14 cellular contexts compared by ENCODE assay signal in genomic region chr9:89175739-89176360, GRCh38. TPM values are rescaled to one million over a fixed set of nuclear protein-coding genes. Genes with fewer than 3 reads are reported as not detected.
DNase-seq lines count a peak whose midpoint lies in the region; ATAC-seq and TF ChIP-seq lines count a peak whose summit lies in the region.
"Had no signal": no experiment of that assay in that cellular context is flagged by ENCODE, and none has a peak within 500 bp of the region (broad histone marks: within the 10 kb centered on the region; RNA-seq: fewer than 3 reads in every experiment).

No MANE protein-coding gene starts in this region.

- H3K4me1 ChIP-seq in HUES64 (ENCODE audit: insufficient read depth, low read length) (peaks cover 35% of the 10 kb centered on the region), left lung (peaks cover 20 to 24% of the 10 kb centered on the region in 2 donors)

- H3K36me3 ChIP-seq in HUES64 (ENCODE audit: insufficient read depth, low read length), result no peaks in the 10 kb centered on the region
- H3K36me3 ChIP-seq in left lung, result no peaks in the 10 kb centered on the region

- WGBS in HUES64, result 92% methylated on average over 11 of the region's 11 CpGs

- ATAC-seq in left lung (no peak), HG03097 (IDR thresholded peaks at IDR 0.05; ENCODE audit: low FRiP score, unreplicated experiment) (no peak)
- ATAC-seq: stimulated activated effector memory CD8-positive, alpha-beta T cell treated with anti-CD3 and anti-CD28 coated beads, Interleukin-12 subunit alpha, Interleukin-12 subunit beta, amount 100 ng/mL, for 72 hours had no signal

- in situ Hi-C loops in ACHN (cut with HindIII; ENCODE audit: low pct_ligation_motif_present, low pct_unique_long_range_greater_than_20kb, low sequenced_read_pairs), result no loop called here

- H3K27ac ChIP-seq in HUES64 (ENCODE audit: low read depth, low read length) (no peak overlapping the region), left lung (peak overlapping the region; percentile 3 to 93)

- intact Hi-C loops in left lung (cut with DNase I), result no loop called here

- peak; percentile 14 for DNase-seq in ACHN
- peak; percentile 67 for DNase-seq in astrocyte of the hippocampus (ENCODE audit: low read depth, low spot score)
- DNase-seq in left lung, result no peak
- no peak for DNase-seq in NCI-H446 (lab: John Stamatoyannopoulos, UW)
- no peak for DNase-seq in NCI-H1930 (lab: John Stamatoyannopoulos, UW)
- DNase-seq in NCI-H2196 (lab: John Stamatoyannopoulos, UW; ENCODE audit: unreplicated experiment), result no peak
- DNase-seq: activated CD4-positive, alpha-beta T cell treated with anti-CD3 and anti-CD28 coated beads, Interleukin-2, amount 10 ng/mL, durations not matched to agents 7 days and 5 days; NCI-H1436 treated with DMSO at 0.1 percent for 48 hours; NCI-H69 had no signal

- peak overlapping the region; percentile 62; the same call in 1 of the 2 replicates for H3K4me3 ChIP-seq in HUES64 (ENCODE audit: low read length)
- H3K4me3 ChIP-seq in left lung, result peak overlapping the region; percentile 41 to 49
- H3K4me3 ChIP-seq: lung had no signal

- H3K9me3 ChIP-seq in HUES64 (ENCODE audit: insufficient read depth, low read depth, low read length), result no peaks in the 10 kb centered on the region
- H3K9me3 ChIP-seq in left lung, result no peaks in the 10 kb centered on the region

- TF ChIP-seq CTCF in left lung (IDR thresholded peaks at IDR 0.05), result no peak

- peaks cover 53% of the 10 kb centered on the region for H3K27me3 ChIP-seq in HUES64 (ENCODE audit: insufficient read depth, low read length)
- peaks cover 11 to 64% of the 10 kb centered on the region in 2 donors for H3K27me3 ChIP-seq in left lung

- H3K9ac ChIP-seq in HUES64 (ENCODE audit: low read depth, low read length), result no peak overlapping the region

RNA-seq across cellular contexts. Expression of gene SHC3, which starts 2.8 kb away (rescaled TPM):
- polyA plus RNA-seq in HUES64 (2013, experiment 1 of 2), result 3.8 TPM
- 6.0 TPM for polyA plus RNA-seq in HUES64 (2013, experiment 2 of 2)
- total RNA-seq in left lung, result 10 to 100 TPM; 12.7 to 19.2 TPM
- total RNA-seq: activated CD4-positive, alpha-beta T cell treated with anti-CD3 and anti-CD28 coated beads, Interleukin-2, amount 10 ng/mL, durations not matched to agents 7 days and 5 days; activated T-helper 1 cell treated with anti-CD3 and anti-CD28 coated beads, Interleukin-12 subunit alpha, Interleukin-12 subunit beta, Interleukin-2, Interleukin-4 antibody, amounts not matched to agents 30 ng/mL and 10 ng/mL and 1 ng/mL, durations not matched to agents 14 hours and 24 hours and 36 hours had no signal

Comparison
In these comparisons a context has a peak if more than half of its experiments do, and no peak if none do; other contexts are left out.
1. DNase-seq: peak in ACHN (single experiment) and astrocyte of the hippocampus (single experiment); none in left lung (0 of 2), NCI-H446 (0 of 2), NCI-H1930 (0 of 2) and NCI-H2196 (single experiment).